ENCODE assay signal across 8 cellular contexts in genomic region chr14:61562321-61563161, GRCh38.
DNase-seq lines count a peak whose midpoint lies in the region; ATAC-seq and TF ChIP-seq lines count a peak whose summit lies in the region.

No MANE protein-coding gene starts in this region.

- H3K4me1 ChIP-seq in adipocyte (ENCODE audit: control insufficient read depth, insufficient read depth, low read length) (peaks cover 80% of the 10 kb centered on the region), thoracic aorta (ENCODE audit: control insufficient read depth in 1 of 2, low read depth in 2 of 2) (peaks cover 4 to 32% of the 10 kb centered on the region in 2 donors)

- ATAC-seq in thoracic aorta (ENCODE audit: insufficient number of reproducible peaks, low FRiP score, low read depth) (no peak), GM18867 (IDR thresholded peaks at IDR 0.05; ENCODE audit: unreplicated experiment) (no peak), HG02759 (IDR thresholded peaks at IDR 0.05; ENCODE audit: unreplicated experiment) (no peak)

- H3K27me3 ChIP-seq in MG63 (no peaks in the 10 kb centered on the region), adipocyte (replicated peaks; ENCODE audit: control insufficient read depth, insufficient read depth, low read length) (no peaks in the 10 kb centered on the region), thoracic aorta (replicated peaks; ENCODE audit: insufficient read depth) (no peaks in the 10 kb centered on the region)

- H3K9me3 ChIP-seq in MG63: no peaks in the 10 kb centered on the region
- no peaks in the 10 kb centered on the region for H3K9me3 ChIP-seq in adipocyte (ENCODE audit: control insufficient read depth, low read length)
- H3K9me3 ChIP-seq in thoracic aorta: no peaks in the 10 kb centered on the region

- no peak overlapping the region for H3K4me3 ChIP-seq in MG63
- H3K4me3 ChIP-seq in adipocyte (ENCODE audit: low read length): peak overlapping the region; percentile 36
- no peak overlapping the region for H3K4me3 ChIP-seq in thoracic aorta

- peak; percentile 82 for DNase-seq in MG63
- DNase-seq in adipocyte (ENCODE audit: low read depth): peak; percentile 93
- peak; percentile 59 for DNase-seq in left kidney (ENCODE audit: low read depth, low spot score)
- DNase-seq in thoracic aorta (ENCODE audit: low spot score): no peak
- no peak for DNase-seq in HuH-7 (ENCODE audit: low spot score)

- no peaks in the 10 kb centered on the region for H3K36me3 ChIP-seq in MG63
- no peaks in the 10 kb centered on the region for H3K36me3 ChIP-seq in adipocyte (ENCODE audit: control insufficient read depth, insufficient read depth, low read length, severe bottlenecking)
- H3K36me3 ChIP-seq in thoracic aorta: no peaks in the 10 kb centered on the region

- no peak for TF ChIP-seq CTCF in C4-2B (conservative IDR thresholded peaks at IDR 0.05)
- TF ChIP-seq CTCF in thoracic aorta (IDR thresholded peaks at IDR 0.05): no peak

- H3K27ac ChIP-seq in C4-2B (peak overlapping the region; percentile 81), thoracic aorta (peak overlapping the region; percentile 71 to 79)

- H3K9ac ChIP-seq in adipocyte (ENCODE audit: low read length): peak overlapping the region; percentile 91

Comparison
In these comparisons a context has a peak if more than half of its experiments do, and no peak if none do; other contexts are left out.
1. DNase-seq: peak in MG63 (single experiment), adipocyte (single experiment) and left kidney (single experiment); none in thoracic aorta (single experiment) and HuH-7 (single experiment).